ENCODE assay signal across 8 cellular contexts in genomic region chr9:97804059-97804365, GRCh38. TPM values are rescaled to one million over a fixed set of nuclear protein-coding genes. Genes with fewer than 3 reads are reported as not detected.
DNase-seq lines count a peak whose midpoint lies in the region; ATAC-seq and TF ChIP-seq lines count a peak whose summit lies in the region.

No MANE protein-coding gene starts in this region.

- no peaks in the 10 kb centered on the region; the same call in 2 of the 3 replicates for H3K9me3 Mint-ChIP-seq in GM23338

- no peak overlapping the region for H3K27ac ChIP-seq in GM23338 (ENCODE audit: low read depth)
- H3K27ac ChIP-seq in Peyer's patch: no peak overlapping the region
- H3K27ac ChIP-seq in parathyroid adenoma: no peak overlapping the region

- peak overlapping the region; percentile 87 for H3K4me3 Mint-ChIP-seq in GM23338

- H3K79me2 ChIP-seq in GM23338 (replicated peaks; ENCODE audit: insufficient read depth) (no peaks in the 10 kb centered on the region), parathyroid adenoma (no peaks in the 10 kb centered on the region)

- ATAC-seq in GM23338: no peak
- ATAC-seq in left lobe of liver: no peak
- no peak for ATAC-seq in GM18519 (IDR thresholded peaks at IDR 0.05; ENCODE audit: low FRiP score, unreplicated experiment)
- ATAC-seq in HG03095 (IDR thresholded peaks at IDR 0.05; ENCODE audit: unreplicated experiment): no peak

- no peak for DNase-seq in GM23338 (ENCODE audit: low spot score)
- no peak for DNase-seq in Peyer's patch
- DNase-seq in epithelial cell of esophagus (ENCODE audit: low read depth): no peak
- DNase-seq in left lobe of liver (ENCODE audit: low spot score): no peak
- no peak for DNase-seq in ureter (ENCODE audit: low spot score)

- H3K9me2 ChIP-seq in GM23338 (ENCODE audit: insufficient read depth): no peaks in the 10 kb centered on the region

- no peaks in the 10 kb centered on the region for H3F3A ChIP-seq in GM23338 (replicated peaks; ENCODE audit: low read depth)

- no peak overlapping the region for H3K9ac ChIP-seq in parathyroid adenoma

- H2AFZ ChIP-seq in GM23338: peak overlapping the region; percentile 95
- H2AFZ ChIP-seq in parathyroid adenoma: peak overlapping the region; percentile 82

- H3K27me3 Mint-ChIP-seq in GM23338 (ENCODE audit: insufficient read depth, low read depth, poor library complexity): peaks cover 20% of the 10 kb centered on the region

- H3K27me3 ChIP-seq in GM23338 (ENCODE audit: insufficient read depth) (peaks cover 22% of the 10 kb centered on the region; the same call in 1 of the 2 replicates), Peyer's patch (no peaks in the 10 kb centered on the region), parathyroid adenoma (ENCODE audit: control insufficient read depth, insufficient read depth, low read length) (no peaks in the 10 kb centered on the region)

- H3K4me1 Mint-ChIP-seq in GM23338: peaks cover 6% of the 10 kb centered on the region

- H3K4me3 ChIP-seq in GM23338 (peak overlapping the region; percentile 67), Peyer's patch (peak overlapping the region; percentile 40 to 62 (median 57)), epithelial cell of esophagus (ENCODE audit: low read length) (peak overlapping the region; percentile 6), parathyroid adenoma (ENCODE audit: low read depth, low read length) (no peak overlapping the region)

- no peaks in the 10 kb centered on the region for H3K36me3 ChIP-seq in GM23338 (ENCODE audit: insufficient read depth)
- no peaks in the 10 kb centered on the region for H3K36me3 ChIP-seq in Peyer's patch
- no peaks in the 10 kb centered on the region for H3K36me3 ChIP-seq in parathyroid adenoma (ENCODE audit: control insufficient read depth, insufficient read depth, low read length)

- no peak overlapping the region for H3K27ac Mint-ChIP-seq in GM23338

- H3K4me2 ChIP-seq in GM23338 (peak overlapping the region; percentile 80), parathyroid adenoma (ENCODE audit: low read length) (peak overlapping the region; percentile 79)

- no peaks in the 10 kb centered on the region for H4K20me1 ChIP-seq in GM23338 (replicated peaks; ENCODE audit: insufficient read depth)

- H3K4me1 ChIP-seq in GM23338 (ENCODE audit: insufficient read depth) (peaks cover 4% of the 10 kb centered on the region; the same call in 1 of the 2 replicates), Peyer's patch (peaks cover 0 to 7% (median 2%) of the 10 kb centered on the region in 4 donors), parathyroid adenoma (no peaks in the 10 kb centered on the region)

- no peak for TF ChIP-seq CTCF in GM23338 (conservative IDR thresholded peaks at IDR 0.05; ENCODE audit: low read depth in 2 of 2)
- no peak for TF ChIP-seq CTCF in Peyer's patch (IDR thresholded peaks at IDR 0.05)
- no peak for TF ChIP-seq CTCF in epithelial cell of esophagus (IDR thresholded peaks at IDR 0.05; ENCODE audit: insufficient read depth, low read depth, low read length, missing control alignments)
- TF ChIP-seq CTCF in parathyroid adenoma (IDR thresholded peaks at IDR 0.05): no peak

- H3K9me3 ChIP-seq in Peyer's patch: no peaks in the 10 kb centered on the region
- H3K9me3 ChIP-seq in parathyroid adenoma (ENCODE audit: control insufficient read depth, low read length): no peaks in the 10 kb centered on the region

- TF ChIP-seq POLR2A in Peyer's patch (IDR thresholded peaks at IDR 0.05): no peak

- H3K36me3 Mint-ChIP-seq in GM23338 (ENCODE audit: low read depth): no peaks in the 10 kb centered on the region

TF ChIP-seq in GM23338, 12 proteins besides CTCF, POLR2A, EP300 and RAD21:
- TF ChIP-seq ZNF331 (CRISPR knock-in tag; IDR thresholded peaks at IDR 0.05; ENCODE audit: low read depth): no peak
- TF ChIP-seq EZH2 (IDR thresholded peaks at IDR 0.05; ENCODE audit: low read depth, unreplicated experiment): no peak
- no peak for TF ChIP-seq ZNF462 (CRISPR knock-in tag; IDR thresholded peaks at IDR 0.05)

RNA-seq across cellular contexts. Expression of gene FOXE1, which starts 49.0 kb away (rescaled TPM):
- total RNA-seq in GM23338 (2014; rRNA removed; shearing (Covaris generic)): 0.35 and 0.45 TPM in 2 replicates
- polyA plus RNA-seq in GM23338 (2016; fragmentation: Nextera tagmentation; extraction: Ambion mirVana): 0.12 TPM in 1 of 2 replicates, not detected in the other
- total RNA-seq in Peyer's patch (not detected), left lobe of liver (not detected), ureter (0.42 TPM)
